Comparison of ENCODE assay signal across 14 cellular contexts in the genomic region with DNA sequence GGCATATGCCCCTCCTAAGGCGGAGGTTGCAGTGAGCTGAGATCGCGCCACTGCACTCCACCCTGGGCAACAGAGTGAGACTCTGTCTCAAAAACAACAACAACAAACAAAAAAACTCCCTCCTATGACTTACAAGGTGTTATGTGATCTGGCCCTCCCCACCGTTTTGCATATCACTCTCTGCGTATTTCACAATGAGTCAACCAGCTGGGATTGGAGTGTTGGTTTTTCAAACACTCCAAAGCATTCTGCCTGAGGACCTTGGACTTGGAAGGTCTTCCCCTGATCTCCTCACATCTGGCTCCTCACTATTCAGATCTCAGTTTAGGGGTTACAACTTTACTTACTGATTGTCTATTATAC.
DNase-seq lines count a peak whose midpoint lies in the region; ATAC-seq and TF ChIP-seq lines count a peak whose summit lies in the region.
"Had no signal": no experiment of that assay in that cellular context is flagged by ENCODE, and none has a peak within 500 bp of the region (broad histone marks: within the 10 kb centered on the region; RNA-seq: fewer than 3 reads in every experiment).

No MANE protein-coding gene starts in this region.

- peaks cover 15% of the 10 kb centered on the region for H3K4me1 Mint-ChIP-seq in stimulated activated memory B cell treated with anti-CD40 and anti-IgM and Interleukin-4, amounts not matched to agents 10 μg/mL and 1 μg/mL and 100 μg/mL, for 72 hours

- peak; percentile 56 for ATAC-seq in HG03558 (IDR thresholded peaks at IDR 0.05; ENCODE audit: extremely low read depth, unreplicated experiment)
- ATAC-seq in stimulated activated memory B cell treated with anti-CD40 and anti-IgM and Interleukin-4, amounts not matched to agents 10 μg/mL and 1 μg/mL and 100 μg/mL, for 72 hours: no peak
- ATAC-seq: stimulated activated naive CD8-positive, alpha-beta T cell treated with anti-CD3 and anti-CD28 coated beads, Interleukin-15, Interleukin-2, amounts not matched to agents 100 U/mL and 50 U/mL, for 24 hours had no signal

- H3K9me3 Mint-ChIP-seq in stimulated activated memory B cell treated with anti-CD40 and anti-IgM and Interleukin-4, amounts not matched to agents 10 μg/mL and 1 μg/mL and 100 μg/mL, for 72 hours: no peaks in the 10 kb centered on the region
- H3K9me3 Mint-ChIP-seq: IgD-negative memory B cell, neural crest cell had no signal

- DNase-seq in DMS53 (lab: John Stamatoyannopoulos, UW) (peak; percentile 97), GM20000 (ENCODE audit: low spot score) (peak; percentile 52), fibroblast of pulmonary artery (ENCODE audit: low read depth) (peak; percentile 69), iPS-NIHi11 (ENCODE audit: low spot score) (no peak)
- DNase-seq in stimulated activated CD4-positive, alpha-beta T cell treated with anti-CD3 and anti-CD28 coated beads, Interleukin-2, amount 100 ng/mL, for 24 hours: no peak
- no peak for DNase-seq in stimulated activated naive CD4-positive, alpha-beta T cell treated with Interleukin-2 at 50 U/mL for 16 hours (lab: John Stamatoyannopoulos, UW)
- DNase-seq: esophagus squamous epithelium; NCI-H2107; stimulated activated naive CD8-positive, alpha-beta T cell treated with anti-CD3 and anti-CD28 coated beads, Interleukin-15, Interleukin-2, amounts not matched to agents 100 U/mL and 50 U/mL, for 24 hours had no signal

- H3K36me3 Mint-ChIP-seq in stimulated activated memory B cell treated with anti-CD40 and anti-IgM and Interleukin-4, amounts not matched to agents 10 μg/mL and 1 μg/mL and 100 μg/mL, for 72 hours: no peaks in the 10 kb centered on the region

- H3K4me3 ChIP-seq in fibroblast of pulmonary artery (replicated peaks; ENCODE audit: low read depth, low read length): no peak overlapping the region
- H3K4me3 ChIP-seq: esophagus squamous epithelium, Peyer's patch had no signal

- no peak for TF ChIP-seq CTCF in GM20000 (IDR thresholded peaks at IDR 0.05; ENCODE audit: extremely low read depth, missing control alignments)
- TF ChIP-seq CTCF in fibroblast of pulmonary artery (IDR thresholded peaks at IDR 0.05; ENCODE audit: low read length, missing control alignments): no peak

- H3K4me3 Mint-ChIP-seq in stimulated activated memory B cell treated with anti-CD40 and anti-IgM and Interleukin-4, amounts not matched to agents 10 μg/mL and 1 μg/mL and 100 μg/mL, for 72 hours: no peak overlapping the region
- H3K4me3 Mint-ChIP-seq: IgD-negative memory B cell, neural crest cell had no signal

- H3K27me3 Mint-ChIP-seq in stimulated activated memory B cell treated with anti-CD40 and anti-IgM and Interleukin-4, amounts not matched to agents 10 μg/mL and 1 μg/mL and 100 μg/mL, for 72 hours: peaks cover 2% of the 10 kb centered on the region

- H3K27ac Mint-ChIP-seq in stimulated activated memory B cell treated with anti-CD40 and anti-IgM and Interleukin-4, amounts not matched to agents 10 μg/mL and 1 μg/mL and 100 μg/mL, for 72 hours: no peak overlapping the region
- H3K27ac Mint-ChIP-seq: IgD-negative memory B cell had no signal

Comparison
In these comparisons a context has a peak if more than half of its experiments do, and no peak if none do; other contexts are left out.
1. DNase-seq: peak in DMS53 (single experiment), GM20000 (single experiment) and fibroblast of pulmonary artery (single experiment); none in stimulated activated CD4-positive, alpha-beta T cell treated with anti-CD3 and anti-CD28 coated beads, Interleukin-2, amount 100 ng/mL, for 24 hours (0 of 2), stimulated activated naive CD4-positive, alpha-beta T cell treated with Interleukin-2 at 50 U/mL for 16 hours (single experiment) and iPS-NIHi11 (single experiment).